ENCODE assay signal across 26 cellular contexts in genomic region chr17:43548689-43549379, GRCh38. TPM values are rescaled to one million over a fixed set of nuclear protein-coding genes. Genes with fewer than 3 reads are reported as not detected.
"Had no signal": no experiment of that assay in that cellular context is flagged by ENCODE, and none has a peak within 500 bp of the region (broad histone marks: within the 10 kb centered on the region; RNA-seq: fewer than 3 reads in every experiment).

No MANE protein-coding gene starts in this region.

- H3K27ac ChIP-seq: ascending aorta, left lung, lower lobe of right lung, thoracic aorta, VCaP had no signal

- H3K9me3 ChIP-seq: ascending aorta, left lung, lower lobe of right lung, thoracic aorta had no signal

- H3K36me3 ChIP-seq: ascending aorta, left lung, lower lobe of right lung, thoracic aorta had no signal

- DNase-seq: activated CD4-positive, alpha-beta T cell treated with anti-CD3 and anti-CD28 coated beads for 48 hours; activated CD4-positive, alpha-beta T cell treated with anti-CD3 and anti-CD28 coated beads, Interleukin-2, amount 50 U/mL, for 48 hours; activated CD8-positive, alpha-beta memory T cell treated with anti-CD3 and anti-CD28 coated beads for 24 hours; activated CD8-positive, alpha-beta memory T cell treated with anti-CD3 and anti-CD28 coated beads, Interleukin-2, amount 50 U/mL, for 4 hours; activated gamma-delta T cell; activated naive CD4-positive, alpha-beta T cell treated with anti-CD3 and anti-CD28 coated beads, Interleukin-2, amount 10 ng/mL, durations not matched to agents 7 days and 5 days; activated naive CD8-positive, alpha-beta T cell treated with anti-CD3 and anti-CD28 coated beads, Interleukin-2, amount 10 ng/mL, durations not matched to agents 7 days and 5 days; activated T-cell treated with anti-CD3 and anti-CD28 coated beads, Interleukin-2, amount 50 U/mL, for 24 hours; caudate nucleus; cortex of kidney; effector memory CD8-positive, alpha-beta T cell; head of caudate nucleus; hippocampal formation; left lung; lower lobe of right lung; posterior cingulate gyrus; stimulated activated CD4-positive, alpha-beta T cell treated with anti-CD3 and anti-CD28 coated beads, Interleukin-12 subunit alpha, Interleukin-12 subunit beta, amount 100 ng/mL, for 4 hours; stimulated activated CD4-positive, alpha-beta T cell treated with anti-CD3 and anti-CD28 coated beads, Interleukin-4, amount 100 ng/mL, for 1 hour; stimulated activated naive CD8-positive, alpha-beta T cell treated with anti-CD3 and anti-CD28 coated beads, Interleukin-15, Interleukin-2, amounts not matched to agents 100 U/mL and 50 U/mL, for 24 hours; SW 1271; T-helper 9 cell; trophoblast cell had no signal

- H3K4me3 ChIP-seq: ascending aorta, left lung, lower lobe of right lung, skin epidermis, thoracic aorta had no signal

- H3K27me3 ChIP-seq: ascending aorta had no signal

RNA-seq across cellular contexts. Expression of gene ETV4, which starts 2.7 kb away (rescaled TPM):
- total RNA-seq: ascending aorta had no signal
